In genomic region chr10:24872790-24873182, GRCh38 we compare ENCODE assay signal across 15 cellular contexts.
DNase-seq lines count a peak whose midpoint lies in the region; ATAC-seq and TF ChIP-seq lines count a peak whose summit lies in the region.
"Had no signal": no experiment of that assay in that cellular context is flagged by ENCODE, and none has a peak within 500 bp of the region (broad histone marks: within the 10 kb centered on the region; RNA-seq: fewer than 3 reads in every experiment).

No MANE protein-coding gene starts in this region.

- H2AK5ac ChIP-seq in IMR-90 (ENCODE audit: low read depth, low read length), result no peak overlapping the region

- dilution Hi-C loops in IMR-90 (cut with HindIII; ENCODE audit: low sequenced_read_pairs, unreplicated experiment), result no loop called here

- H3K23ac ChIP-seq in IMR-90 (ENCODE audit: low read depth, low read length), result no peak overlapping the region

- no peak overlapping the region for H4K5ac ChIP-seq in IMR-90 (ENCODE audit: low read depth, low read length)

- no peak overlapping the region for H3K27ac Mint-ChIP-seq in CD4-positive, alpha-beta T cell

- no peak for TF ChIP-seq CTCF in IMR-90 (conservative IDR thresholded peaks at IDR 0.05; ENCODE audit: low read depth, low read length)
- TF ChIP-seq CTCF in breast epithelium (IDR thresholded peaks at IDR 0.05), result no peak
- no peak for TF ChIP-seq CTCF in CD4-positive, alpha-beta T cell (IDR thresholded peaks at IDR 0.05)

- no peak overlapping the region for H3K4me3 ChIP-seq in IMR-90 (ENCODE audit: insufficient read depth, low read depth, low read length)
- no peak overlapping the region for H3K4me3 ChIP-seq in breast epithelium
- no peak overlapping the region for H3K4me3 ChIP-seq in skin epidermis

- H4K8ac ChIP-seq in IMR-90 (ENCODE audit: low read depth in 2 of 2, low read length in 2 of 2), result peak overlapping the region in 1 of 2 experiments; percentile 43; a peak in 1 of 4 replicates

- H4K91ac ChIP-seq in IMR-90 (ENCODE audit: insufficient read depth, low read depth, low read length), result no peak overlapping the region; the same call in 1 of the 2 replicates

- peak overlapping the region; percentile 46; the same call in 1 of the 2 replicates for H3K4ac ChIP-seq in IMR-90 (ENCODE audit: low read depth, low read length)

- H2AFZ ChIP-seq in IMR-90 (replicated peaks; ENCODE audit: low read length, poor library complexity), result no peak overlapping the region

- H3K18ac ChIP-seq in IMR-90 (ENCODE audit: low read depth, low read length), result peak overlapping the region; percentile 25

- BruUV-seq in IMR-90 (replicated peaks; lab: Mats Ljungman, UMichigan), result no TSS peak

- TF ChIP-seq RAD21 in IMR-90 (IDR thresholded peaks at IDR 0.05; ENCODE audit: low read length), result no peak

- CTCF ChIA-PET in IMR-90 (lab: Yijun Ruan, JAX), result no interaction called here
- CTCF ChIA-PET in CD4-positive, alpha-beta T cell (lab: Charles Lee), result no interaction called here

- H2BK120ac ChIP-seq in IMR-90 (ENCODE audit: low read depth, low read length), result peak overlapping the region; percentile 44; the same call in 1 of the 2 replicates

- no peaks in the 10 kb centered on the region for H3K27me3 Mint-ChIP-seq in CD4-positive, alpha-beta T cell

- H3K4me1 ChIP-seq in IMR-90 (ENCODE audit: control insufficient read depth, insufficient read depth, low read length) (peaks cover 9% of the 10 kb centered on the region), breast epithelium (no peaks in the 10 kb centered on the region)

- H3K36me3 ChIP-seq in IMR-90 (ENCODE audit: control insufficient read depth, insufficient read depth, low read length) (no peaks in the 10 kb centered on the region), breast epithelium (no peaks in the 10 kb centered on the region)

- intact Hi-C loops in IMR-90 (cut with micrococcal nuclease) (loop anchor here (1.0 kb wide), 1 partner anchor 81 kb away; no protein-coding TSS in a partner anchor), breast epithelium (cut with DNase I; ENCODE audit: low total_unique reads) (no loop called here)
- intact Hi-C loops in CD4-positive, alpha-beta T cell (cut with DNase I, micrococcal nuclease), result loop anchor here in 1 of 2 experiments (5.0 kb wide), 1 partner anchor 35 kb away; no protein-coding TSS in a partner anchor

- no peaks in the 10 kb centered on the region for H3K36me3 Mint-ChIP-seq in CD4-positive, alpha-beta T cell (ENCODE audit: low read depth)

- in situ Hi-C loops in IMR-90 (cut with MboI; ENCODE audit: low sequenced_read_pairs), result no loop called here

- H3K56ac ChIP-seq in IMR-90 (ENCODE audit: extremely low read depth, insufficient read depth, low read length), result no peak overlapping the region; the same call in 1 of the 2 replicates

- no peak overlapping the region for H3K9ac ChIP-seq in IMR-90 (ENCODE audit: low read depth, low read length)

- H3K4me3 Mint-ChIP-seq in CD4-positive, alpha-beta T cell, result no peak overlapping the region

- POLR2A ChIA-PET in IMR-90 (lab: Charles Lee; ENCODE audit: unreplicated experiment), result interaction anchor here (0.5 kb wide), 1 partner anchor 25 kb away, joined by 4 read pairs; no protein-coding TSS in a partner anchor
- POLR2A ChIA-PET in CD4-positive, alpha-beta T cell (lab: Charles Lee), result no interaction called here

- H2BK20ac ChIP-seq in IMR-90 (ENCODE audit: low read depth, low read length), result peak overlapping the region; percentile 45; the same call in 1 of the 2 replicates

- peaks cover 3% of the 10 kb centered on the region; the same call in 1 of the 2 replicates for H3K9me3 ChIP-seq in IMR-90 (ENCODE audit: control insufficient read depth, insufficient read depth, low read length)
- H3K9me3 ChIP-seq in breast epithelium, result no peaks in the 10 kb centered on the region
- peaks cover 8% of the 10 kb centered on the region for H3K9me3 ChIP-seq in CD4-positive, alpha-beta T cell (ENCODE audit: control insufficient read depth, low read length)

- peak; percentile 52 for ATAC-seq in IMR-90 (ENCODE audit: low read depth)
- no peak for ATAC-seq in CD4-positive, alpha-beta T cell (ENCODE audit: poor library complexity)

- DNase-seq in IMR-90, result no peak
- DNase-seq in breast epithelium (ENCODE audit: low spot score in 2 of 2), result no peak
- DNase-seq in stimulated activated CD4-positive, alpha-beta T cell treated with anti-CD3 and anti-CD28 coated beads, Interleukin-2, amount 100 ng/mL, for 24 hours, result no peak
- no peak for DNase-seq in NCI-H2227 treated with DMSO at 0.1 percent for 48 hours (lab: John Stamatoyannopoulos, UW)
- no peak for DNase-seq in NCI-H446 (lab: John Stamatoyannopoulos, UW)
- DNase-seq in CD4-positive, alpha-beta T cell, result no peak
- DNase-seq: activated CD4-positive, alpha-beta T cell treated with anti-CD3 and anti-CD28 coated beads for 4 hours; activated gamma-delta T cell; AML-193; erythroblast; NCI-H1048; NCI-H526; stimulated activated CD4-positive, alpha-beta T cell treated with anti-CD3 and anti-CD28 coated beads, Interleukin-1b, Interleukin-23, amount 100 ng/mL, for 48 hours had no signal

- H3K79me1 ChIP-seq in IMR-90 (ENCODE audit: low read depth in 1 of 2, low read length in 2 of 2), result no peaks in the 10 kb centered on the region

- H2BK15ac ChIP-seq in IMR-90 (ENCODE audit: low read depth, low read length), result no peak overlapping the region

- no CpG with 5 or more reads among the region's 3 CpGs for WGBS in IMR-90 (ENCODE audit: extremely low coverage in 2 of 2, insufficient read length in 1 of 2), 2 experiments

- H4K20me1 ChIP-seq in IMR-90 (ENCODE audit: insufficient read depth, low read length), result no peaks in the 10 kb centered on the region

- peaks cover 14% of the 10 kb centered on the region for H3K4me1 Mint-ChIP-seq in CD4-positive, alpha-beta T cell (ENCODE audit: low read depth)

- peaks cover 2% of the 10 kb centered on the region for H3K9me3 Mint-ChIP-seq in CD4-positive, alpha-beta T cell

- H2AK9ac ChIP-seq in IMR-90 (replicated peaks; ENCODE audit: low read depth, low read length, poor library complexity), result no peak overlapping the region

- peak overlapping the region; percentile 77 for H2BK5ac ChIP-seq in IMR-90 (ENCODE audit: low read depth, low read length, poor library complexity, severe bottlenecking)

- no peak for TF ChIP-seq POLR2A in IMR-90 (IDR thresholded peaks at IDR 0.05; ENCODE audit: low read depth, low read length)
- no peak for TF ChIP-seq POLR2A in breast epithelium (IDR thresholded peaks at IDR 0.05)

- H3K14ac ChIP-seq in IMR-90 (replicated peaks; ENCODE audit: low read depth, low read length), result 0 out of 2 replicates have a peak overlapping the region, but pooled peaks have one; percentile 48

- peaks cover 6% of the 10 kb centered on the region for H3K9me1 ChIP-seq in IMR-90 (ENCODE audit: insufficient read depth, low read length)

- H3K27ac ChIP-seq in IMR-90 (ENCODE audit: insufficient read depth, low read length) (peak overlapping the region; percentile 42; the same call in 1 of the 2 replicates), breast epithelium (peak overlapping the region; percentile 69 to 84), layer of hippocampus (ENCODE audit: low read depth, low read length) (peak overlapping the region; percentile 36), skin epidermis (peak overlapping the region in 14 of 21 experiments; percentile 21 to 74 (median 54))
- H3K27ac ChIP-seq in CD4-positive, alpha-beta T cell (ENCODE audit: low read depth, low read length), result no peak overlapping the region

- no peaks in the 10 kb centered on the region for H3K27me3 ChIP-seq in IMR-90 (ENCODE audit: control insufficient read depth, insufficient read depth, low read length)
- H3K27me3 ChIP-seq in breast epithelium, result no peaks in the 10 kb centered on the region
- H3K27me3 ChIP-seq in layer of hippocampus (ENCODE audit: control insufficient read depth, insufficient read depth, low read length), result no peaks in the 10 kb centered on the region
- no peaks in the 10 kb centered on the region for H3K27me3 ChIP-seq in CD4-positive, alpha-beta T cell (ENCODE audit: control insufficient read depth, insufficient read depth, low read length)

- peak overlapping the region; percentile 43; the same call in 1 of the 2 replicates for H3K4me2 ChIP-seq in IMR-90 (ENCODE audit: low read depth, low read length)

TF ChIP-seq in IMR-90, 13 proteins besides CTCF, POLR2A, EP300 and RAD21:
- no peak for TF ChIP-seq SMC3 (IDR thresholded peaks at IDR 0.05; ENCODE audit: low read depth, low read length)
- TF ChIP-seq MXI1 (IDR thresholded peaks at IDR 0.05; ENCODE audit: borderline replicate concordance, low read depth, low read length), result no peak
- no peak for TF ChIP-seq FOS (IDR thresholded peaks at IDR 0.05; ENCODE audit: low read depth, low read length)
- no peak for TF ChIP-seq NFE2L2 (IDR thresholded peaks at IDR 0.05; ENCODE audit: low read depth, low read length)
- TF ChIP-seq ELK1 (IDR thresholded peaks at IDR 0.05; ENCODE audit: borderline replicate concordance, low read depth, low read length), result no peak
- TF ChIP-seq USF2 (IDR thresholded peaks at IDR 0.05; ENCODE audit: low read depth, low read length), result no peak
- no peak for TF ChIP-seq RFX5 (IDR thresholded peaks at IDR 0.05; ENCODE audit: low read depth, low read length)
- TF ChIP-seq BHLHE40 (IDR thresholded peaks at IDR 0.05; ENCODE audit: low read depth, low read length), result no peak
- no peak for TF ChIP-seq RCOR1 (IDR thresholded peaks at IDR 0.05; ENCODE audit: insufficient replicate concordance, low read length)
